Comparison of ENCODE assay signal across 8 cellular contexts in the genomic region with DNA sequence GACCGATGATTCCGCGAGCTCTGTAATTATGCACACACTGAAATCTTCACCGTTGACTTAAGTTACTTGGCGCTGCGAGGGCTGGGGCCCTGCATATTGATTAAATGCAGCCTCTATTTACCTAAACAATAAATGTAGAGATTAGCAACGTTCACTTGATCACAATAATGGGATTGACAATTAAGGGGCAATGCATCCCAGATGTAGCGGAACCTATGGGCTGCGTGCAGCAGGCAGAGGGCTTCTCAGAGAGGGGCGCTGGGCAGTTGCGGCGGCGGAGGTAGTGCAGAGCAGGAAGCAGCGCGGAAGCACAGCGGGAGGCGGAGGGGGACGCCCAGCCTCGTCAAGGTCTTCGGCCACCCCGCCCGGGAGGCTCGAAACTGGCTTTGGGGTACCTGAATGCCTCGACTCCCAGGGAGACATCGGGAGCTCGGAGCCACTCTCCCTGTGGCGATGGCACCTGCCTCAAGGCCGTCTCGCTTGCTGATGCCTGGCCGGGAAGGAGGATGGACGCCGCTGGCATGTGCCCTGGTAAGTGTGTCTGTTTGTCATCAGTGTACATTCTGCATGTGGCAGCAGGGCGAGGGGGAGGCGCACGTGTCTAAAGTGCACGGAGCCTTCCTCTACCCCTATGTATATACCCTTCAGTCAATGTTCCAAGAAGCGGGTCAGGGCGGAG. TPM values are rescaled to one million over a fixed set of nuclear protein-coding genes. Genes with fewer than 3 reads are reported as not detected.
DNase-seq lines count a peak whose midpoint lies in the region; ATAC-seq and TF ChIP-seq lines count a peak whose summit lies in the region.

No MANE protein-coding gene starts in this region.

- no peak overlapping the region for H3K9ac ChIP-seq in HUES48 (ENCODE audit: low read depth, low read length)

- no peak overlapping the region for H3K27ac ChIP-seq in AG04450 (ENCODE audit: low read depth, low read length)
- H3K27ac ChIP-seq in HUES48 (ENCODE audit: low read depth, low read length), result no peak overlapping the region
- H3K27ac ChIP-seq in brain microvascular endothelial cell, result no peak overlapping the region

- H3K4me3 Mint-ChIP-seq in mesothelial cell of epicardium, result peak overlapping the region; percentile 77

- peaks cover 37% of the 10 kb centered on the region for H3K4me1 Mint-ChIP-seq in mesothelial cell of epicardium

- TF ChIP-seq CTCF in AG04450 (IDR thresholded peaks at IDR 0.05; ENCODE audit: low read depth, low read length) (no peak), brain microvascular endothelial cell (IDR thresholded peaks at IDR 0.05; ENCODE audit: low read depth, low read length, missing control alignments) (no peak), mesothelial cell of epicardium (IDR thresholded peaks at IDR 0.05; ENCODE audit: unreplicated experiment) (no peak)

- no peak overlapping the region for H3K27ac Mint-ChIP-seq in mesothelial cell of epicardium

- H3K27me3 Mint-ChIP-seq in mesothelial cell of epicardium (ENCODE audit: low read depth), result peaks cover 69% of the 10 kb centered on the region

- CTCF ChIA-PET in AG04450 (lab: Charles Lee), result interaction anchor here (1.4 kb wide), 1 partner anchor 14 kb away, joined by 4 read pairs; no protein-coding TSS in a partner anchor

- H3K4me1 ChIP-seq in HUES48 (ENCODE audit: control insufficient read depth, insufficient read depth, low read length), result peaks cover 27% of the 10 kb centered on the region

- in situ Hi-C loops in brain microvascular endothelial cell (cut with HindIII; ENCODE audit: low pct_ligation_motif_present, low sequenced_read_pairs), result no loop called here

- H3K36me3 Mint-ChIP-seq in mesothelial cell of epicardium, result no peaks in the 10 kb centered on the region

- no peak for DNase-seq in AG04450 (ENCODE audit: low read depth, low spot score)
- DNase-seq in brain microvascular endothelial cell, result no peak
- DNase-seq in mesothelial cell of epicardium (ENCODE audit: low spot score in 2 of 2, unreplicated experiment in 2 of 2), result no peak
- DNase-seq in pons (ENCODE audit: low spot score), result no peak
- DNase-seq in cortex of kidney (lab: John Stamatoyannopoulos, UW), result no peak

- POLR2A ChIA-PET in AG04450 (lab: Yijun Ruan, JAX), result no interaction called here

- H3K27me3 ChIP-seq in AG04450 (ENCODE audit: control insufficient read depth, insufficient read depth, low read length), result peaks cover 81% of the 10 kb centered on the region
- peaks cover 81% of the 10 kb centered on the region for H3K27me3 ChIP-seq in HUES48 (ENCODE audit: control insufficient read depth, insufficient read depth, low read length)
- H3K27me3 ChIP-seq in brain microvascular endothelial cell (replicated peaks), result peaks cover 50% of the 10 kb centered on the region

- H3K9me3 ChIP-seq in AG04450 (ENCODE audit: control insufficient read depth, insufficient read depth, low read length) (peaks cover 3% of the 10 kb centered on the region; the same call in 1 of the 2 replicates), HUES48 (ENCODE audit: control insufficient read depth, insufficient read depth, low read length) (no peaks in the 10 kb centered on the region)

- H3K36me3 ChIP-seq in HUES48 (ENCODE audit: control insufficient read depth, insufficient read depth, low read length) (no peaks in the 10 kb centered on the region), brain microvascular endothelial cell (replicated peaks) (no peaks in the 10 kb centered on the region)

- H3K4me3 ChIP-seq in AG04450 (ENCODE audit: low read depth, low read length), result peak overlapping the region; percentile 52
- H3K4me3 ChIP-seq in HUES48 (ENCODE audit: low read depth, low read length), result peak overlapping the region; percentile 71
- H3K4me3 ChIP-seq in brain microvascular endothelial cell (ENCODE audit: low read depth, low read length), result peak overlapping the region; percentile 52

- no peak for ATAC-seq in HG02973 (IDR thresholded peaks at IDR 0.05; ENCODE audit: unreplicated experiment)
- no peak for ATAC-seq in GM19395 (IDR thresholded peaks at IDR 0.05; ENCODE audit: unreplicated experiment)

- no peaks in the 10 kb centered on the region for H3K9me3 Mint-ChIP-seq in mesothelial cell of epicardium

RNA-seq across cellular contexts. Expression of gene SP9, which starts 7.7 kb away (rescaled TPM):
- polyA plus RNA-seq in AG04450 (2011; rRNA removed), result not detected in 2 replicates
- polyA minus RNA-seq in AG04450 (2011; rRNA and poly(A)+ RNA removed), result not detected in 2 replicates
- total RNA-seq in mesothelial cell of epicardium, result 1.1 to 1.4 TPM (median 1.3 TPM) in 3 replicates
